In the genomic region with DNA sequence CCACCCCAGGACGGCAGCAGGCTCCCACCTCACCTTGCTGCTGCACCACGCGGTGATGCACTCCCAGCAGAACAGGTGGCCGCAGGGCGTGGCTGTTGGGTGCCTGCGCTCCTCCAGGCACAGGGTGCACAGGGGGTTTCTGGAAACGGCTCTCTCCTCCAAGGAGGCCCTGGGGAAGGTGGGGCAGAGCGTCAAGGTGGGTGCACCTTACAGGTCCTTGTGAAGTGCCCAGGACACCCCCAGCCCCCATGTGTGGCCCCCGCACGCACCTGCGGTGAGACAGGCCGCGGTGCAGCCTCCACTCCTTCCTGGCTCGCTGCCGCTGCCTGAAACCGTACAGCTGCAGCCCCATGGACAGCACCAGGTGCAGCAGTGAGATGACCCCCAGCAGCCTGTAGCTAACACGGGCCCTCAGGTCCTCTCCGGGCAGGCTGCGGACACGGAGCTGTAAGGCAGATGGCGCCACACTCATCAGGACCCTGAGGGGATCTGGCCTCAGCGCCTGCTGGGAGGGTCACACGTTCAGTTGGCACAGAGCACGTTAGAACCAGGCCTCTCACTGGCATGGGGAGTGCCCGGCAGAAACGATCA, we compare ENCODE assay signal across 17 cellular contexts. TPM values are rescaled to one million over a fixed set of nuclear protein-coding genes. Genes with fewer than 3 reads are reported as not detected.
DNase-seq lines count a peak whose midpoint lies in the region; ATAC-seq and TF ChIP-seq lines count a peak whose summit lies in the region.
"Had no signal": no experiment of that assay in that cellular context is flagged by ENCODE, and none has a peak within 500 bp of the region (broad histone marks: within the 10 kb centered on the region; RNA-seq: fewer than 3 reads in every experiment).

No MANE protein-coding gene starts in this region.

- H3K4me2 ChIP-seq in neural cell (ENCODE audit: low read length), result no peak overlapping the region

- H3K27me3 ChIP-seq in neural cell (ENCODE audit: insufficient read depth, low read depth, low read length), result no peaks in the 10 kb centered on the region
- no peaks in the 10 kb centered on the region for H3K27me3 ChIP-seq in aorta (ENCODE audit: control insufficient read depth in 1 of 2, insufficient read depth in 2 of 2, low read length in 1 of 2)
- H3K27me3 ChIP-seq: SJCRH30, spleen had no signal

- no peak for TF ChIP-seq EP300 in neural cell (conservative IDR thresholded peaks at IDR 0.05; ENCODE audit: poor library complexity, severe bottlenecking)

- intact Hi-C loops in aorta (cut with DNase I), result no loop called here

- WGBS in aorta, 2 donors, result 72 to 73% methylated on average over 26 of the region's 26 CpGs

- H2AFZ ChIP-seq in neural cell (ENCODE audit: low read depth, low read length), result no peak overlapping the region

- H3K27ac ChIP-seq in neural cell (ENCODE audit: low read length) (no peak overlapping the region), aorta (ENCODE audit: low read depth in 1 of 2, low read length in 2 of 2) (no peak overlapping the region)
- H3K27ac ChIP-seq: SJCRH30, thoracic aorta had no signal

- no peaks in the 10 kb centered on the region for H3K9me2 ChIP-seq in neural cell (ENCODE audit: insufficient read depth, low read length)

- DNase-seq in DMS 273 (lab: John Stamatoyannopoulos, UW; ENCODE audit: unreplicated experiment) (peak; percentile 53), DMS 273 treated with DMSO at 0.1 percent for 48 hours (lab: John Stamatoyannopoulos, UW) (no peak), NCI-H2196 (lab: John Stamatoyannopoulos, UW; ENCODE audit: unreplicated experiment) (peak; percentile 57), astrocyte of the spinal cord (ENCODE audit: low read depth, low spot score) (no peak), aorta (no peak), amygdala (lab: John Stamatoyannopoulos, UW) (no peak)
- no peak for DNase-seq in stimulated activated naive CD4-positive, alpha-beta T cell treated with Interleukin-2 at 50 U/mL for 16 hours (lab: John Stamatoyannopoulos, UW)
- DNase-seq: 8988T; activated CD8-positive, alpha-beta memory T cell treated with anti-CD3 and anti-CD28 coated beads, Interleukin-2, amount 50 U/mL, for 48 hours; MV-4-11; NCI-H524 treated with DMSO at 0.1 percent for 48 hours; nucleus accumbens; spleen had no signal

- no peaks in the 10 kb centered on the region for H3K36me3 ChIP-seq in neural cell (ENCODE audit: insufficient read depth, low read length)
- H3K36me3 ChIP-seq in aorta (ENCODE audit: control insufficient read depth in 1 of 2, insufficient read depth in 2 of 2, low read length in 1 of 2), result peaks cover 0 to 2% of the 10 kb centered on the region in 2 donors

- TF ChIP-seq RAD21 in neural cell (conservative IDR thresholded peaks at IDR 0.05), result no peak

- no peak for ATAC-seq in aorta (ENCODE audit: low FRiP score)

- TF ChIP-seq CTCF in astrocyte of the spinal cord (IDR thresholded peaks at IDR 0.05; ENCODE audit: low read depth, low read length) (peak; percentile 16), neural cell (IDR thresholded peaks at IDR 0.05; ENCODE audit: poor library complexity, severe bottlenecking) (peak; percentile 19)

- no peaks in the 10 kb centered on the region for H3K4me1 ChIP-seq in aorta (ENCODE audit: control insufficient read depth in 1 of 2, insufficient read depth in 2 of 2, low read length in 2 of 2)
- H3K4me1 ChIP-seq: SJCRH30 had no signal

- no peaks in the 10 kb centered on the region for H3K9me3 ChIP-seq in neural cell (ENCODE audit: low read length)
- H3K9me3 ChIP-seq in aorta (ENCODE audit: control insufficient read depth, low read length), result no peaks in the 10 kb centered on the region
- H3K9me3 ChIP-seq: SJCRH30, spleen, thoracic aorta had no signal

- H3K4me3 ChIP-seq in astrocyte of the spinal cord (ENCODE audit: low read depth, low read length) (no peak overlapping the region), neural cell (ENCODE audit: low read length) (no peak overlapping the region), aorta (ENCODE audit: low read length in 2 of 2) (no peak overlapping the region)
- H3K4me3 ChIP-seq: lung, SJCRH30, spleen, thoracic aorta had no signal

- H3F3A ChIP-seq in neural cell (ENCODE audit: insufficient read depth, low read length, poor library complexity, severe bottlenecking), result no peaks in the 10 kb centered on the region

- no peaks in the 10 kb centered on the region for H3K79me2 ChIP-seq in neural cell (replicated peaks; ENCODE audit: insufficient read depth, low read length)

- no peaks in the 10 kb centered on the region for H4K20me1 ChIP-seq in neural cell (ENCODE audit: insufficient read depth)

- in situ Hi-C loops in astrocyte of the spinal cord (cut with HindIII; ENCODE audit: low sequenced_read_pairs), result no loop called here

- no peak overlapping the region for H3K9ac ChIP-seq in neural cell (ENCODE audit: low read length)

TF ChIP-seq in neural cell, 6 proteins besides CTCF, POLR2A, EP300 and RAD21:
- no peak for TF ChIP-seq SMC3 (conservative IDR thresholded peaks at IDR 0.05; ENCODE audit: poor library complexity)

RNA-seq across cellular contexts. Expression of a gene that starts 5.8 kb away (rescaled TPM):
- polyA plus RNA-seq in neural cell (29.4 and 30.1 TPM in 2 replicates), aorta (10 to 100 TPM in 1 of 2 donors, 1 to 10 TPM in 1; 4.0 to 15.3 TPM)
- 23.0 and 28.0 TPM in 2 replicates for polyA minus RNA-seq in neural cell
- 10 to 100 TPM in 1 of 2 donors, 1 to 10 TPM in 1; 9.8 to 13.1 TPM for total RNA-seq in aorta

RNA-seq across cellular contexts. Expression of a gene that starts 14.9 kb away (rescaled TPM):
- polyA plus RNA-seq in neural cell, result 58.5 and 58.7 TPM in 2 replicates
- 50.6 and 51.2 TPM in 2 replicates for polyA minus RNA-seq in neural cell
- total RNA-seq in aorta, result 10 to 100 TPM; 91.0 to 99.8 TPM
- polyA plus RNA-seq in aorta, result 10 to 100 TPM; 41.1 to 75.8 TPM

RNA-seq across cellular contexts. Expression of a gene that starts 15.2 kb away (rescaled TPM):
- polyA plus RNA-seq in neural cell (8.2 and 10.9 TPM in 2 replicates), aorta (1 to 10 TPM in 1 of 2 donors, under 1 TPM in 1; 0.50 to 9.0 TPM)
- polyA minus RNA-seq in neural cell, result 17.6 and 19.2 TPM in 2 replicates
- total RNA-seq in aorta, result 10 to 100 TPM in 1 of 2 donors, 1 to 10 TPM in 1; 4.7 to 12.0 TPM

Comparison
In these comparisons a context has a peak if more than half of its experiments do, and no peak if none do; other contexts are left out.
1. DNase-seq: peak in DMS 273 (single experiment) and NCI-H2196 (single experiment); none in DMS 273 treated with DMSO at 0.1 percent for 48 hours (single experiment), astrocyte of the spinal cord (single experiment), aorta (0 of 2), stimulated activated naive CD4-positive, alpha-beta T cell treated with Interleukin-2 at 50 U/mL for 16 hours (single experiment) and amygdala (0 of 56).